28 cellular contexts compared by ENCODE assay signal in the genomic region with DNA sequence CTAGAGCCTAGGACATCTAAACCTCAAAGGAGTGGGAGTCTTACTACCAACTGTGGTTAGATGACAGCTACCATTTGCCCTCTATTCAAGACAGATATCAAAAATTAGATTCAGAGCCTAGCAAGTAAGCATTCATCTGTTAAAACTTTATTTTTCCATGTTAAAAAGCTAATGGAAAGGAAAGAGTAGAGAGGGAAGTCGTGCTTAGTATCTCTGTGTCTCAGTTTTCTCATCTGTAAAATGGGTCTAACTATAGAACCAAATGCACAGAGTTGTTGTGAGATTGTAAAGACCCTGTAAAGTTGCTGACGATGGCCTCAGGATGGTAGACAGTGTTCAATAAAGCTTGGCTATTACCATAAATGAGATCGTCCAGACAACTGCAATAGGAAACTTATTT.
DNase-seq lines count a peak whose midpoint lies in the region; ATAC-seq and TF ChIP-seq lines count a peak whose summit lies in the region.
"Had no signal": no experiment of that assay in that cellular context is flagged by ENCODE, and none has a peak within 500 bp of the region (broad histone marks: within the 10 kb centered on the region; RNA-seq: fewer than 3 reads in every experiment).

No MANE protein-coding gene starts in this region.

- no peak for ATAC-seq in DND-41 (ENCODE audit: insufficient read depth, low read depth)
- no peak for ATAC-seq in HG02840 (IDR thresholded peaks at IDR 0.05; ENCODE audit: low FRiP score, unreplicated experiment)
- ATAC-seq in GM18502 (IDR thresholded peaks at IDR 0.05; ENCODE audit: poor library complexity, unreplicated experiment): no peak
- ATAC-seq: HCT116, left lobe of liver, Right ventricle myocardium inferior had no signal

- H3K27me3 ChIP-seq in DND-41 (ENCODE audit: insufficient read depth, low read length, poor library complexity) (no peaks in the 10 kb centered on the region), SJSA1 (replicated peaks) (no peaks in the 10 kb centered on the region), fibroblast of lung (ENCODE audit: control insufficient read depth, insufficient read depth, low read length) (no peaks in the 10 kb centered on the region), stomach (no peaks in the 10 kb centered on the region)
- H3K27me3 ChIP-seq: BLaER1, neutrophil, vagina had no signal

- H3K4me3 ChIP-seq in DND-41 (ENCODE audit: low read depth in 1 of 2, low read length in 2 of 2): no peak overlapping the region
- no peak overlapping the region for H3K4me3 ChIP-seq in SJSA1
- H3K4me3 ChIP-seq in fibroblast of lung (replicated peaks in 1 of 4; ENCODE audit: control extremely low read depth in 1 of 4, insufficient read depth in 1 of 4, low read depth in 3 of 4, low read length in 4 of 4): no peak overlapping the region
- no peak overlapping the region for H3K4me3 ChIP-seq in stomach
- H3K4me3 ChIP-seq: BLaER1, suprapubic skin, vagina had no signal

- WGBS in stomach, 5 donors: 74 to 90% (median 87%) methylated on average over 3 of the region's 3 CpGs

- no peak for TF ChIP-seq CTCF in DND-41 (IDR thresholded peaks at IDR 0.05; ENCODE audit: borderline replicate concordance, extremely low read depth, low read length, poor library complexity, severe bottlenecking)
- TF ChIP-seq CTCF in fibroblast of lung (conservative IDR thresholded peaks at IDR 0.05 in 1 of 2, IDR thresholded peaks at IDR 0.05 in 1 of 2; ENCODE audit: low read depth in 1 of 2, low read length in 2 of 2): no peak
- TF ChIP-seq CTCF in stomach (IDR thresholded peaks at IDR 0.05): no peak

- H2AFZ ChIP-seq in DND-41 (ENCODE audit: low read depth, low read length) (no peak overlapping the region), fibroblast of lung (ENCODE audit: low read length) (no peak overlapping the region)

- no peak for DNase-seq in DND-41
- no peak for DNase-seq in SJSA1 (ENCODE audit: low read depth in 1 of 2, low spot score in 2 of 2)
- no peak for DNase-seq in fibroblast of lung (ENCODE audit: low read depth in 2 of 2)
- no peak for DNase-seq in stomach
- no peak for DNase-seq in inferior parietal cortex (ENCODE audit: extremely low spot score)
- DNase-seq: activated CD4-positive, alpha-beta T cell treated with anti-CD3 and anti-CD28 coated beads for 1 hour; activated CD8-positive, alpha-beta memory T cell treated with anti-CD3 and anti-CD28 coated beads for 24 hours; activated naive CD4-positive, alpha-beta T cell treated with anti-CD3 and anti-CD28 coated beads, Interleukin-2, amount 50 U/mL, for 16 hours; activated T-cell treated with anti-CD3 and anti-CD28 coated beads for 4 hours; amniotic stem cell; COR-L47; DMS53; effector CD8-positive, alpha-beta T cell; mesendoderm; NCI-H1417 treated with DMSO at 0.1 percent for 48 hours; NCI-H2081 treated with DMSO at 0.1 percent for 48 hours; NCI-H345; stimulated activated naive B cell treated with anti-CD40 and anti-IgM and Interleukin-4, amounts not matched to agents 10 μg/mL and 1 μg/mL and 100 μg/mL, for 72 hours had no signal

- H3K9me3 ChIP-seq in DND-41 (ENCODE audit: insufficient read depth, low read length, severe bottlenecking): peaks cover 11% of the 10 kb centered on the region
- no peaks in the 10 kb centered on the region for H3K9me3 ChIP-seq in SJSA1 (replicated peaks)
- no peaks in the 10 kb centered on the region for H3K9me3 ChIP-seq in fibroblast of lung (ENCODE audit: control insufficient read depth, insufficient read depth, low read depth, low read length)
- H3K9me3 ChIP-seq in stomach: no peaks in the 10 kb centered on the region
- H3K9me3 ChIP-seq: neutrophil, suprapubic skin, vagina had no signal

- TF ChIP-seq POLR2A in stomach (IDR thresholded peaks at IDR 0.05): no peak

- H3K27ac ChIP-seq in DND-41 (ENCODE audit: low read length): peak overlapping the region; percentile 94
- peak overlapping the region; percentile 87 for H3K27ac ChIP-seq in SJSA1
- H3K27ac ChIP-seq in fibroblast of lung (ENCODE audit: insufficient read depth, low read length): peak overlapping the region; percentile 52
- H3K27ac ChIP-seq in stomach: peak overlapping the region in 3 of 5 donors; percentile 46 to 58 (median 52)
- H3K27ac ChIP-seq: BLaER1, epithelial cell of prostate, neutrophil, suprapubic skin, vagina had no signal

- no peaks in the 10 kb centered on the region for H3K36me3 ChIP-seq in DND-41 (ENCODE audit: insufficient read depth, low read length)
- no peaks in the 10 kb centered on the region for H3K36me3 ChIP-seq in SJSA1
- H3K36me3 ChIP-seq in fibroblast of lung (ENCODE audit: control insufficient read depth, insufficient read depth, low read length): no peaks in the 10 kb centered on the region
- H3K36me3 ChIP-seq in stomach: no peaks in the 10 kb centered on the region
- H3K36me3 ChIP-seq: BLaER1, neutrophil, suprapubic skin, vagina had no signal

- H4K20me1 ChIP-seq in DND-41 (ENCODE audit: insufficient read depth, low read length) (no peaks in the 10 kb centered on the region), fibroblast of lung (ENCODE audit: control insufficient read depth, extremely low read depth, insufficient read depth, low read length) (no peaks in the 10 kb centered on the region)
- H4K20me1 ChIP-seq: BLaER1 had no signal

- H3K4me1 ChIP-seq in DND-41 (ENCODE audit: insufficient read depth, low read length) (peaks cover 72% of the 10 kb centered on the region), SJSA1 (replicated peaks) (peaks cover 44% of the 10 kb centered on the region), fibroblast of lung (ENCODE audit: control insufficient read depth, extremely low read depth, insufficient read depth, low read length) (peaks cover 22% of the 10 kb centered on the region), stomach (peaks cover 0 to 17% (median 4%) of the 10 kb centered on the region in 4 donors)
- H3K4me1 ChIP-seq: suprapubic skin had no signal

- intact Hi-C loops in stomach (cut with DNase I; ENCODE audit: low total_unique reads): no loop called here

- TF ChIP-seq EP300 in stomach (IDR thresholded peaks at IDR 0.05): no peak

- H3K4me2 ChIP-seq in DND-41 (ENCODE audit: insufficient read depth, low read length) (peak overlapping the region; percentile 9; the same call in 1 of the 2 replicates), fibroblast of lung (ENCODE audit: extremely low read depth, insufficient read depth, low read length) (no peak overlapping the region)
- H3K4me2 ChIP-seq: BLaER1 had no signal

- H3K79me2 ChIP-seq in DND-41 (ENCODE audit: insufficient read depth, low read length) (no peaks in the 10 kb centered on the region), fibroblast of lung (ENCODE audit: control insufficient read depth, insufficient read depth, low read length) (no peaks in the 10 kb centered on the region)

- H3K9ac ChIP-seq in DND-41 (ENCODE audit: low read depth, low read length) (peak overlapping the region; percentile 51), fibroblast of lung (ENCODE audit: insufficient read depth, low read length) (no peak overlapping the region)
- H3K9ac ChIP-seq: BLaER1 had no signal
